In genomic region chr6:69668916-69669315, GRCh38 we compare ENCODE assay signal across 20 cellular contexts.
DNase-seq lines count a peak whose midpoint lies in the region; ATAC-seq lines count a peak whose summit lies in the region.
"Had no signal": no experiment of that assay in that cellular context is flagged by ENCODE, and none has a peak within 500 bp of the region (broad histone marks: within the 10 kb centered on the region; RNA-seq: fewer than 3 reads in every experiment).

No MANE protein-coding gene starts in this region.

- H3K9me3 Mint-ChIP-seq in activated T-cell treated with anti-CD3 and anti-CD28 coated beads, Interleukin-2, amount 50 U/mL, for 72 hours, result no peaks in the 10 kb centered on the region
- no peaks in the 10 kb centered on the region for H3K9me3 Mint-ChIP-seq in activated T-cell treated with anti-CD3 and anti-CD28 coated beads, Interleukin-2, amount 50 U/mL, for 24 hours
- no peaks in the 10 kb centered on the region for H3K9me3 Mint-ChIP-seq in memory B cell
- H3K9me3 Mint-ChIP-seq in activated naive CD4-positive, alpha-beta T cell treated with anti-CD3 and anti-CD28 coated beads, Interleukin-2, amount 50 U/mL, for 72 hours, result no peaks in the 10 kb centered on the region
- H3K9me3 Mint-ChIP-seq: IgD-negative memory B cell had no signal

- H3K27ac ChIP-seq in SK-N-MC, result peak overlapping the region; percentile 63; the same call in 1 of the 2 replicates
- H3K27ac ChIP-seq: SJCRH30 had no signal

- no peak for DNase-seq in activated T-cell treated with anti-CD3 and anti-CD28 coated beads, Interleukin-2, amount 50 U/mL, for 72 hours
- DNase-seq in activated T-cell treated with anti-CD3 and anti-CD28 coated beads, Interleukin-2, amount 50 U/mL, for 24 hours, result no peak
- DNase-seq in SK-N-MC (ENCODE audit: low read depth, low spot score), result no peak
- no peak for DNase-seq in memory B cell (ENCODE audit: low spot score in 2 of 2)
- DNase-seq in activated naive CD4-positive, alpha-beta T cell treated with anti-CD3 and anti-CD28 coated beads, Interleukin-2, amount 50 U/mL, for 72 hours (ENCODE audit: low spot score in 2 of 2), result no peak
- DNase-seq: 8988T, AML-193, DMS79 treated with DMSO at 0.1 percent for 48 hours, GOT3, MV-4-11, NCI-H1105 treated with DMSO at 0.1 percent for 48 hours, NCI-H510A treated with DMSO at 0.1 percent for 48 hours, OCI-M1, SJCRH30, SW 1271, T-helper 17 cell had no signal

- no peak overlapping the region for H3K9ac ChIP-seq in SK-N-MC (ENCODE audit: insufficient read length)

- H3K27ac Mint-ChIP-seq in activated T-cell treated with anti-CD3 and anti-CD28 coated beads, Interleukin-2, amount 50 U/mL, for 72 hours, result peak overlapping the region; percentile 57
- no peak overlapping the region for H3K27ac Mint-ChIP-seq in activated T-cell treated with anti-CD3 and anti-CD28 coated beads, Interleukin-2, amount 50 U/mL, for 24 hours
- H3K27ac Mint-ChIP-seq in memory B cell, result peak overlapping the region; percentile 32
- no peak overlapping the region for H3K27ac Mint-ChIP-seq in activated naive CD4-positive, alpha-beta T cell treated with anti-CD3 and anti-CD28 coated beads, Interleukin-2, amount 50 U/mL, for 72 hours
- H3K27ac Mint-ChIP-seq: T-helper 17 cell had no signal

- H3K27me3 Mint-ChIP-seq in activated T-cell treated with anti-CD3 and anti-CD28 coated beads, Interleukin-2, amount 50 U/mL, for 72 hours (ENCODE audit: low read depth), result peaks cover 2% of the 10 kb centered on the region
- H3K27me3 Mint-ChIP-seq in activated T-cell treated with anti-CD3 and anti-CD28 coated beads, Interleukin-2, amount 50 U/mL, for 24 hours, result no peaks in the 10 kb centered on the region
- H3K27me3 Mint-ChIP-seq in memory B cell, result peaks cover 1% of the 10 kb centered on the region
- H3K27me3 Mint-ChIP-seq: IgD-negative memory B cell had no signal

- no peak overlapping the region for H3K4me3 ChIP-seq in SK-N-MC
- H3K4me3 ChIP-seq: SJCRH30 had no signal

- no peak overlapping the region for H3K4me3 Mint-ChIP-seq in activated T-cell treated with anti-CD3 and anti-CD28 coated beads, Interleukin-2, amount 50 U/mL, for 72 hours
- no peak overlapping the region for H3K4me3 Mint-ChIP-seq in activated T-cell treated with anti-CD3 and anti-CD28 coated beads, Interleukin-2, amount 50 U/mL, for 24 hours
- H3K4me3 Mint-ChIP-seq in memory B cell, result no peak overlapping the region
- H3K4me3 Mint-ChIP-seq: IgD-negative memory B cell had no signal

- H3K9me3 ChIP-seq in SK-N-MC (ENCODE audit: low read depth, low read length), result no peaks in the 10 kb centered on the region
- H3K9me3 ChIP-seq: SJCRH30 had no signal

- ATAC-seq in activated T-cell treated with anti-CD3 and anti-CD28 coated beads, Interleukin-2, amount 50 U/mL, for 72 hours (replicated peaks in 1 of 2), result no peak
- ATAC-seq in memory B cell (ENCODE audit: low read depth) (no peak), GM19324 (IDR thresholded peaks at IDR 0.05; ENCODE audit: low FRiP score, unreplicated experiment) (no peak), GM21423 (IDR thresholded peaks at IDR 0.05; ENCODE audit: unreplicated experiment) (no peak)
- ATAC-seq in activated naive CD4-positive, alpha-beta T cell treated with anti-CD3 and anti-CD28 coated beads, Interleukin-2, amount 50 U/mL, for 72 hours, result no peak
- ATAC-seq: HCT116, T-helper 17 cell had no signal

- H3K4me1 Mint-ChIP-seq in activated T-cell treated with anti-CD3 and anti-CD28 coated beads, Interleukin-2, amount 50 U/mL, for 72 hours (ENCODE audit: low read depth), result peaks cover 8% of the 10 kb centered on the region
- H3K4me1 Mint-ChIP-seq in activated T-cell treated with anti-CD3 and anti-CD28 coated beads, Interleukin-2, amount 50 U/mL, for 24 hours (ENCODE audit: low read depth), result peaks cover 6% of the 10 kb centered on the region
- H3K4me1 Mint-ChIP-seq in memory B cell, result peaks cover 2% of the 10 kb centered on the region

- H3K36me3 Mint-ChIP-seq in activated T-cell treated with anti-CD3 and anti-CD28 coated beads, Interleukin-2, amount 50 U/mL, for 72 hours (ENCODE audit: insufficient read depth in 2 of 2), result peaks cover under 1 to 4% of the 10 kb centered on the region in 2 donors
- peaks cover 32% of the 10 kb centered on the region for H3K36me3 Mint-ChIP-seq in activated T-cell treated with anti-CD3 and anti-CD28 coated beads, Interleukin-2, amount 50 U/mL, for 24 hours (ENCODE audit: low read depth)
- H3K36me3 Mint-ChIP-seq in memory B cell, result peaks cover 16% of the 10 kb centered on the region
- H3K36me3 Mint-ChIP-seq in activated naive CD4-positive, alpha-beta T cell treated with anti-CD3 and anti-CD28 coated beads, Interleukin-2, amount 50 U/mL, for 72 hours, result peaks cover 5 to 8% of the 10 kb centered on the region in 2 donors

- H3K36me3 ChIP-seq in SK-N-MC (ENCODE audit: insufficient read depth, low read length), result peaks cover 19% of the 10 kb centered on the region
- H3K36me3 ChIP-seq: SJCRH30 had no signal

Comparison
In these comparisons a context has a peak if more than half of its experiments do, and no peak if none do; other contexts are left out.
1. H3K27ac Mint-ChIP-seq: peak in activated T-cell treated with anti-CD3 and anti-CD28 coated beads, Interleukin-2, amount 50 U/mL, for 72 hours (single experiment) and memory B cell (single experiment); none in activated T-cell treated with anti-CD3 and anti-CD28 coated beads, Interleukin-2, amount 50 U/mL, for 24 hours (single experiment) and activated naive CD4-positive, alpha-beta T cell treated with anti-CD3 and anti-CD28 coated beads, Interleukin-2, amount 50 U/mL, for 72 hours (0 of 2).